Comparison of ENCODE assay signal across 9 cellular contexts in the genomic region with DNA sequence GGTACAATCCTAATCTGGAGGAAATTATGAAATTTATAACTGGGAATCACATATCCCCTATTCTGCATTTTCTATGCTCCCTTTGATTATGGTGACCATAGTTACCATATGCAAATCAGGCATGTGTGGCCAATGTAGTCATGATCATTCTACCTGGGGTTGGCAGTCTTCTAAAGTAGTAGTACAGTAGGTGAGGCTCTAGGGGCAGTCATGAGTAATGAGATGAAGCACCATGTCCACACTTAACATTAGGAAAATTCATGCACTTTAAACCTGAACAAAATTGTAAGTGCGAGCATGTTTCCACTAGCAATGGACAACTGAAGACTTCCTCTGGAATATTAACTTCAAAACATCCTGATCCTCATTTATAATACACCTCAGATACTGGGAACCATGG.
DNase-seq lines count a peak whose midpoint lies in the region; ATAC-seq, FAIRE-seq and TF ChIP-seq lines count a peak whose summit lies in the region.
"Had no signal": no experiment of that assay in that cellular context is flagged by ENCODE, and none has a peak within 500 bp of the region (broad histone marks: within the 10 kb centered on the region; RNA-seq: fewer than 3 reads in every experiment).

No MANE protein-coding gene starts in this region.

- FAIRE-seq in bronchial epithelial cell (lab: Jason Lieb, UNC) = no peak

- ATAC-seq in GM21528 (IDR thresholded peaks at IDR 0.05; ENCODE audit: low FRiP score, unreplicated experiment) = peak; percentile 85

- DNase-seq in HuH-7 (ENCODE audit: low spot score) = peak; percentile 59
- peak; percentile 64 for DNase-seq in bronchial epithelial cell (ENCODE audit: low read depth)
- DNase-seq in smooth muscle cell (lab: John Stamatoyannopoulos, UW; ENCODE audit: unreplicated experiment) = no peak
- DNase-seq in mucosa of gallbladder (ENCODE audit: low spot score) = no peak
- no peak for DNase-seq in activated gamma-delta T cell treated with Interleukin-2 at 50 U/mL for 16 hours
- DNase-seq in NCI-H1436 (lab: John Stamatoyannopoulos, UW) = no peak

- no peak overlapping the region for H3K4me2 ChIP-seq in smooth muscle cell

- H3F3A ChIP-seq in smooth muscle cell (ENCODE audit: low read depth) = no peaks in the 10 kb centered on the region

- H3K4me3 ChIP-seq in bronchial epithelial cell (ENCODE audit: low read depth, low read length) (no peak overlapping the region), smooth muscle cell (no peak overlapping the region)
- H3K4me3 ChIP-seq: skin epidermis had no signal

- H3K36me3 ChIP-seq in bronchial epithelial cell (ENCODE audit: control insufficient read depth, insufficient read depth, low read length) (no peaks in the 10 kb centered on the region), smooth muscle cell (ENCODE audit: low read depth) (no peaks in the 10 kb centered on the region)

- H4K20me1 ChIP-seq in smooth muscle cell (ENCODE audit: low read depth) = no peaks in the 10 kb centered on the region

- no peaks in the 10 kb centered on the region for H3K27me3 ChIP-seq in bronchial epithelial cell (ENCODE audit: control insufficient read depth, insufficient read depth, low read length)
- H3K27me3 ChIP-seq in smooth muscle cell (ENCODE audit: low read depth) = no peaks in the 10 kb centered on the region

- H2AFZ ChIP-seq in smooth muscle cell (ENCODE audit: low read depth) = no peak overlapping the region

- H3K9ac ChIP-seq in smooth muscle cell (ENCODE audit: low read depth) = no peak overlapping the region

- TF ChIP-seq CTCF in GM12873 (IDR thresholded peaks at IDR 0.05; ENCODE audit: insufficient read depth, low read depth, low read length, missing control alignments) (peak; percentile 56), bronchial epithelial cell (IDR thresholded peaks at IDR 0.05; ENCODE audit: insufficient read depth, low read length, severe bottlenecking) (peak; percentile 61), smooth muscle cell (IDR thresholded peaks at IDR 0.05; ENCODE audit: borderline replicate concordance, insufficient read depth, poor library complexity, severe bottlenecking) (peak; percentile 27)

- no peak overlapping the region for H3K27ac ChIP-seq in smooth muscle cell (ENCODE audit: low read depth)
- H3K27ac ChIP-seq: skin epidermis had no signal

- H3K9me3 ChIP-seq in smooth muscle cell (replicated peaks; ENCODE audit: low read depth) = no peaks in the 10 kb centered on the region

- 65% methylated on average over 1 of the region's 1 CpG for WGBS in smooth muscle cell (ENCODE audit: low lambda C conversion rate)

- H3K79me2 ChIP-seq in smooth muscle cell (ENCODE audit: low read depth) = no peaks in the 10 kb centered on the region

- no peaks in the 10 kb centered on the region for H3K4me1 ChIP-seq in smooth muscle cell (ENCODE audit: low read depth)

Comparison
In these comparisons a context has a peak if more than half of its experiments do, and no peak if none do; other contexts are left out.
1. DNase-seq: peak in HuH-7 (single experiment) and bronchial epithelial cell (single experiment); none in smooth muscle cell (single experiment), mucosa of gallbladder (single experiment), activated gamma-delta T cell treated with Interleukin-2 at 50 U/mL for 16 hours (single experiment) and NCI-H1436 (single experiment).
2. Peak in every context shown above with its lines, with median percentiles within 50 percentile points of each other: CTCF ChIP-seq.